Comparison of ENCODE assay signal across 12 cellular contexts in the genomic region with DNA sequence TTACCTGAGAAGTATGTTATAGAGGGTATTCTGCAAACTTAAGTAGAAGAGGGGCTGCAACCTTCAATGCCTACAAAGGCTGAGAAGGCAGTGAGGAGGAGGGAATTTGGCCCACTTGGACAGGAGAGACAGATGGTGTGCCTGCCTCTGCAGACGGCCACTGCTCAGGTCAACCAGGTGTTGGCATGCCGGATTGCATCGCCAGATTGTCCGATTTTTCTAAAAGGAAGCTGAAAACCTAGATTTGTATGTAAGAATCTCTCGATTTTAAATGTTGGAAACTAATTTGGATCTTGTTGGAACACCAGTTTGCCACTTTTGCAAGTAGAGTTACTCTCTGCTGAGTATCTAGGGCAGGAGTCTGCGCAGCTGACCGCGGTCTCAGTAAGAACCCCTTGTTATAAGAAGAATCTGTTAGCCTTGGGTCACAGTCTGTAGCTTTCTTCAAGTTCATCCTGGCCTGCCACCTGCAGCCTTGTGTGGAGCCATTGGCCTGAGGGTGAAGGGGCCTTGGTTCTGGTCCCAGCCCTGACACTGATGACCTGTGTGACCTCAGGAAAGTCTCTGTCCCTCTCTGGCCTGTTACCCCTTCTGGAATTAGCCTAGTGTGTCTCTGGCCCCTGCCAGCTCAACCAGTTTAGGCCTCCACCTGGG. TPM values are rescaled to one million over a fixed set of nuclear protein-coding genes. Genes with fewer than 3 reads are reported as not detected.
DNase-seq lines count a peak whose midpoint lies in the region; ATAC-seq, FAIRE-seq and TF ChIP-seq lines count a peak whose summit lies in the region.
"Had no signal": no experiment of that assay in that cellular context is flagged by ENCODE, and none has a peak within 500 bp of the region (broad histone marks: within the 10 kb centered on the region; RNA-seq: fewer than 3 reads in every experiment).

No MANE protein-coding gene starts in this region.

- peak in 1 of 2 experiments; percentile 25 for DNase-seq in SJSA1 (ENCODE audit: low read depth in 1 of 2, low spot score in 2 of 2)
- DNase-seq in kidney, result no peak
- no peak for DNase-seq in smooth muscle cell (lab: John Stamatoyannopoulos, UW; ENCODE audit: unreplicated experiment)
- no peak for DNase-seq in NCI-H748 treated with DMSO at 0.1 percent for 48 hours (lab: John Stamatoyannopoulos, UW)
- no peak for DNase-seq in H54 (ENCODE audit: insufficient read length, low spot score)
- DNase-seq in C1 segment of cervical spinal cord (lab: John Stamatoyannopoulos, UW), result no peak
- DNase-seq: CD8-positive, alpha-beta T cell; NCI-H1417; NCI-H510A treated with DMSO at 0.1 percent for 48 hours; stimulated activated naive CD8-positive, alpha-beta T cell treated with anti-CD3 and anti-CD28 coated beads, Interleukin-15, Interleukin-2, amounts not matched to agents 100 U/mL and 50 U/mL, for 24 hours had no signal

- H3F3A ChIP-seq in smooth muscle cell (ENCODE audit: low read depth), result peaks cover 19% of the 10 kb centered on the region

- no peaks in the 10 kb centered on the region for H4K20me1 ChIP-seq in smooth muscle cell (ENCODE audit: low read depth)

- WGBS in smooth muscle cell (ENCODE audit: low lambda C conversion rate), result 94% methylated on average over 8 of the region's 8 CpGs

- H3K27me3 ChIP-seq in SJSA1 (replicated peaks), result no peaks in the 10 kb centered on the region
- no peaks in the 10 kb centered on the region for H3K27me3 ChIP-seq in smooth muscle cell (ENCODE audit: low read depth)

- no peak for TF ChIP-seq POLR2A in H54 (IDR thresholded peaks at IDR 0.05; ENCODE audit: low read depth, low read length)

- H3K9ac ChIP-seq in kidney (ENCODE audit: low read length in 2 of 2) (no peak overlapping the region), smooth muscle cell (ENCODE audit: low read depth) (no peak overlapping the region)

- intact Hi-C loops in kidney (cut with DNase I), result no loop called here

- H3K27ac ChIP-seq in HEK293 (ENCODE audit: extremely low read depth, low read depth, low read length), result peak overlapping the region; percentile 39; the same call in 1 of the 2 replicates
- H3K27ac ChIP-seq in SJSA1, result peak overlapping the region; percentile 36
- peak overlapping the region; percentile 40 to 81 for H3K27ac ChIP-seq in kidney (ENCODE audit: low read depth in 2 of 2, low read length in 2 of 2)
- H3K27ac ChIP-seq in smooth muscle cell (ENCODE audit: low read depth), result peak overlapping the region; percentile 79

- TF ChIP-seq CTCF in HEK293 (tag by site-specific recombination; IDR thresholded peaks at IDR 0.05) (no peak), kidney (IDR thresholded peaks at IDR 0.05; ENCODE audit: borderline replicate concordance, extremely low read depth, insufficient read depth) (no peak), smooth muscle cell (IDR thresholded peaks at IDR 0.05; ENCODE audit: borderline replicate concordance, insufficient read depth, poor library complexity, severe bottlenecking) (no peak)

- H3K36me3 ChIP-seq in HEK293 (ENCODE audit: control insufficient read depth in 2 of 2, insufficient read depth in 1 of 2, low read length in 2 of 2), result no peaks in the 10 kb centered on the region
- H3K36me3 ChIP-seq in SJSA1, result no peaks in the 10 kb centered on the region
- H3K36me3 ChIP-seq in kidney (ENCODE audit: control insufficient read depth in 1 of 2, insufficient read depth in 2 of 2, low read length in 2 of 2), result no peaks in the 10 kb centered on the region
- H3K36me3 ChIP-seq in smooth muscle cell (ENCODE audit: low read depth), result no peaks in the 10 kb centered on the region

- no peaks in the 10 kb centered on the region for H3K79me2 ChIP-seq in smooth muscle cell (ENCODE audit: low read depth)

- FAIRE-seq in kidney (lab: Jason Lieb, UNC) (no peak), H54 (lab: Jason Lieb, UNC) (no peak)

- no peak overlapping the region for H2AFZ ChIP-seq in smooth muscle cell (ENCODE audit: low read depth)

- H3K9me3 ChIP-seq in HEK293 (ENCODE audit: control insufficient read depth, insufficient read depth, low read depth, low read length) (no peaks in the 10 kb centered on the region), SJSA1 (replicated peaks) (no peaks in the 10 kb centered on the region), kidney (ENCODE audit: control insufficient read depth in 1 of 2, low read length in 2 of 2) (no peaks in the 10 kb centered on the region), smooth muscle cell (replicated peaks; ENCODE audit: low read depth) (no peaks in the 10 kb centered on the region)

- no peak overlapping the region for H3K4me3 ChIP-seq in HEK293 (ENCODE audit: low read depth, low read length)
- no peak overlapping the region for H3K4me3 ChIP-seq in SJSA1
- no peak overlapping the region for H3K4me3 ChIP-seq in kidney (ENCODE audit: low read length in 2 of 2)
- H3K4me3 ChIP-seq in smooth muscle cell, result no peak overlapping the region

- ATAC-seq in HG02678 (IDR thresholded peaks at IDR 0.05; ENCODE audit: unreplicated experiment), result no peak
- ATAC-seq: CD8-positive, alpha-beta T cell; stimulated activated naive CD8-positive, alpha-beta T cell treated with anti-CD3 and anti-CD28 coated beads, Interleukin-15, Interleukin-2, amounts not matched to agents 100 U/mL and 50 U/mL, for 24 hours had no signal

- POLR2A ChIA-PET in HEK293 (lab: Yijun Ruan, JAX), result interaction anchor here (0.6 kb wide), 1 partner anchor 105 kb away, joined by 3 read pairs; no protein-coding TSS in a partner anchor

- CTCF ChIA-PET in HEK293 (lab: Yijun Ruan, JAX), result interaction anchor here (0.8 to 6.3 kb wide), 6 partner anchors 11 to 110 kb away, joined by 3 to 44 read pairs (median 3); no protein-coding TSS in a partner anchor

- H3K4me1 ChIP-seq in HEK293 (ENCODE audit: control insufficient read depth, insufficient read depth, low read length) (peaks cover 9% of the 10 kb centered on the region), SJSA1 (replicated peaks) (peaks cover 47% of the 10 kb centered on the region), kidney (ENCODE audit: control insufficient read depth in 1 of 2, insufficient read depth in 1 of 2, low read depth in 1 of 2, low read length in 2 of 2) (peaks cover 19 to 20% of the 10 kb centered on the region in 2 donors), smooth muscle cell (ENCODE audit: low read depth) (peaks cover 6% of the 10 kb centered on the region)

- peak overlapping the region; percentile 48 for H3K4me2 ChIP-seq in smooth muscle cell

TF ChIP-seq in HEK293, 187 proteins besides CTCF, POLR2A, EP300 and RAD21:
- no peak for TF ChIP-seq ZBTB21 (tag by site-specific recombination; IDR thresholded peaks at IDR 0.05)
- no peak for TF ChIP-seq ZNF324 (tag by site-specific recombination; IDR thresholded peaks at IDR 0.05)
- no peak for TF ChIP-seq ZNF140 (tag by site-specific recombination; IDR thresholded peaks at IDR 0.05)
- TF ChIP-seq, protein P1, sequence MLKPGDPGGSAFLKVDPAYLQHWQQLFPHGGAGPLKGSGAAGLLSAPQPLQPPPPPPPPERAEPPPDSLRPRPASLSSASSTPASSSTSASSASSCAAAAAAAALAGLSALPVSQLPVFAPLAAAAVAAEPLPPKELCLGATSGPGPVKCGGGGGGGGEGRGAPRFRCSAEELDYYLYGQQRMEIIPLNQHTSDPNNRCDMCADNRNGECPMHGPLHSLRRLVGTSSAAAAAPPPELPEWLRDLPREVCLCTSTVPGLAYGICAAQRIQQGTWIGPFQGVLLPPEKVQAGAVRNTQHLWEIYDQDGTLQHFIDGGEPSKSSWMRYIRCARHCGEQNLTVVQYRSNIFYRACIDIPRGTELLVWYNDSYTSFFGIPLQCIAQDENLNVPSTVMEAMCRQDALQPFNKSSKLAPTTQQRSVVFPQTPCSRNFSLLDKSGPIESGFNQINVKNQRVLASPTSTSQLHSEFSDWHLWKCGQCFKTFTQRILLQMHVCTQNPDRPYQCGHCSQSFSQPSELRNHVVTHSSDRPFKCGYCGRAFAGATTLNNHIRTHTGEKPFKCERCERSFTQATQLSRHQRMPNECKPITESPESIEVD (tag by site-specific recombination; IDR thresholded peaks at IDR 0.05), result no peak
- TF ChIP-seq MZF1 (tag by site-specific recombination; IDR thresholded peaks at IDR 0.05; ENCODE audit: borderline replicate concordance), result no peak
- TF ChIP-seq ZNF184 (tag by site-specific recombination; IDR thresholded peaks at IDR 0.05), result no peak
- no peak for TF ChIP-seq ZFP69B (tag by site-specific recombination; IDR thresholded peaks at IDR 0.05)
- no peak for TF ChIP-seq ZNF350 (tag by site-specific recombination; IDR thresholded peaks at IDR 0.05)
- TF ChIP-seq SETDB1 (IDR thresholded peaks at IDR 0.05; ENCODE audit: insufficient read length, low read length), result no peak
- no peak for TF ChIP-seq ZSCAN23 (tag by site-specific recombination; IDR thresholded peaks at IDR 0.05)
- no peak for TF ChIP-seq ZNF621 (tag by site-specific recombination; IDR thresholded peaks at IDR 0.05)
- no peak for TF ChIP-seq ZNF701 (tag by site-specific recombination; IDR thresholded peaks at IDR 0.05)
TF ChIP-seq in HEK293: peak in this region for 0.

RNA-seq across cellular contexts. Expression of a gene that starts 54.4 kb away (rescaled TPM):
- 32.2 and 34.9 TPM in 2 replicates for total RNA-seq in SJSA1 (2014; rRNA removed; shearing (Covaris generic))
- total RNA-seq in kidney (611 TPM), smooth muscle cell (53.6 and 72.0 TPM in 2 replicates)
- polyA plus RNA-seq in kidney (ENCODE audit: insufficient read depth, low read depth, low replicate concordance) (44.6 TPM), smooth muscle cell (41.7 and 85.6 TPM in 2 replicates)
- total RNA-seq: CD8-positive, alpha-beta T cell had no signal
